37 cellular contexts compared by ENCODE assay signal in the genomic region with DNA sequence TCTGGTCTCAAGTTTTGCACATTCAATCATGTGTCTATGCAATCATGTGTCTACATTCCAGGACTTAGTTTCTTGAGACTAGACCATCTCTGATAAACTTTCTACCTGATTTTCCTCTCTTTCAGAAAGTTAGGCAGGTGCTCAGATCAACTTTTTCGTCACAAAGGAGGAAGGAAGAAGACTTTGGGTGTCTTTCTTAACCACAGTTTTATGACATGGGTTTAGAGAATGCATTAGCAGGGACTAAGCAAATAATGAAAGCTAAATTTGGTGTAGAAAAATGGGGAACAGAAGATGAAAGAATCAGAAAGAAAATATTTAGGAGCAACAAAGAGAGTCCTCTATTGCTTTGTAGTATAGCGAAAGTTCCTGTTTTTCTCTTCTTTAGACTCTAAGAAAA. TPM values are rescaled to one million over a fixed set of nuclear protein-coding genes. Genes with fewer than 3 reads are reported as not detected.
A peak's percentile ranks its signal among the peaks of the same experiment; 100 is the strongest.
DNase-seq lines count a peak whose midpoint lies in the region; ATAC-seq, FAIRE-seq and TF ChIP-seq lines count a peak whose summit lies in the region.
"Had no signal": no experiment of that assay in that cellular context is flagged by ENCODE, and none has a peak within 500 bp of the region (broad histone marks: within the 10 kb centered on the region; RNA-seq: fewer than 3 reads in every experiment).

No MANE protein-coding gene starts in this region.

- H3K9ac ChIP-seq in Karpas-422 (ENCODE audit: low read length) (peak overlapping the region; percentile 26; the same call in 1 of the 2 replicates), OCI-LY3 (ENCODE audit: low read length) (no peak overlapping the region)

- peaks cover 15% of the 10 kb centered on the region for H3K36me3 Mint-ChIP-seq in stimulated activated memory B cell treated with anti-CD40 and anti-IgM and Interleukin-4, amounts not matched to agents 10 μg/mL and 1 μg/mL and 100 μg/mL, for 72 hours
- H3K36me3 Mint-ChIP-seq: activated CD8-positive, alpha-beta memory T cell treated with anti-CD3 and anti-CD28 coated beads, Interleukin-2, amount 10 ng/mL, durations not matched to agents 7 days and 5 days; immature natural killer cell; stimulated activated effector memory CD8-positive, alpha-beta T cell treated with anti-CD3 and anti-CD28 coated beads, Interleukin-12 subunit alpha, Interleukin-12 subunit beta, amount 100 ng/mL, for 72 hours; WTC11 had no signal

- peak; percentile 67 for DNase-seq in Karpas-422
- DNase-seq in NCI-H2107 (lab: John Stamatoyannopoulos, UW) = no peak
- no peak for DNase-seq in HTR-8/SVneo (ENCODE audit: insufficient read length, low spot score)
- DNase-seq in Right ventricle myocardium superior = no peak
- DNase-seq: activated CD4-positive, alpha-beta T cell treated with anti-CD3 and anti-CD28 coated beads, Interleukin-2, amount 50 U/mL, for 1 hour; activated CD8-positive, alpha-beta memory T cell treated with anti-CD3 and anti-CD28 coated beads, Interleukin-2, amount 10 ng/mL, durations not matched to agents 7 days and 5 days; activated naive CD4-positive, alpha-beta T cell; activated T-cell treated with anti-CD3 and anti-CD28 coated beads, Interleukin-2, amount 50 U/mL, for 48 hours; Calu3; dermis blood vessel endothelial cell; DMS79 treated with DMSO at 0.1 percent for 48 hours; esophagus squamous epithelium; foreskin melanocyte; hippocampal formation; immature natural killer cell; left colon; mesendoderm; NCI-H1105; NCI-H1930; NCI-H526 treated with DMSO at 0.1 percent for 48 hours; OCI-M1; SHP77; stimulated activated CD4-positive, alpha-beta T cell treated with anti-CD3 and anti-CD28 coated beads, Interleukin-4, amount 100 ng/mL, for 24 hours; T-helper 9 cell had no signal

- H3K36me3 ChIP-seq in Karpas-422 (ENCODE audit: insufficient read depth, low read length) = no peaks in the 10 kb centered on the region
- no peaks in the 10 kb centered on the region for H3K36me3 ChIP-seq in OCI-LY3 (replicated peaks; ENCODE audit: low read depth, low read length)
- H3K36me3 ChIP-seq: esophagus squamous epithelium, neutrophil, suprapubic skin had no signal

- ATAC-seq in GM21390 (IDR thresholded peaks at IDR 0.05; ENCODE audit: unreplicated experiment) (peak; percentile 43), Right ventricle myocardium superior (ENCODE audit: poor library complexity) (no peak)
- ATAC-seq in stimulated activated memory B cell treated with anti-CD40 and anti-IgM and Interleukin-4, amounts not matched to agents 10 μg/mL and 1 μg/mL and 100 μg/mL, for 72 hours = peak; percentile 57
- ATAC-seq: activated CD8-positive, alpha-beta memory T cell treated with anti-CD3 and anti-CD28 coated beads, Interleukin-2, amount 10 ng/mL, durations not matched to agents 7 days and 5 days; left colon; sciatic nerve; stimulated activated effector memory CD8-positive, alpha-beta T cell treated with anti-CD3 and anti-CD28 coated beads, Interleukin-12 subunit alpha, Interleukin-12 subunit beta, amount 100 ng/mL, for 72 hours; WTC11 had no signal

- no peak for FAIRE-seq in HTR-8/SVneo (lab: Jason Lieb, UNC)

- H3K4me1 ChIP-seq in Karpas-422 (ENCODE audit: low read length) (peaks cover 28% of the 10 kb centered on the region), OCI-LY3 (ENCODE audit: low read length) (peaks cover 38% of the 10 kb centered on the region)
- H3K4me1 ChIP-seq: esophagus squamous epithelium, suprapubic skin had no signal

- intact Hi-C loops in Right ventricle myocardium superior (cut with DNase I) = no loop called here

- no peaks in the 10 kb centered on the region for H3K27me3 Mint-ChIP-seq in stimulated activated memory B cell treated with anti-CD40 and anti-IgM and Interleukin-4, amounts not matched to agents 10 μg/mL and 1 μg/mL and 100 μg/mL, for 72 hours

- H3K4me1 Mint-ChIP-seq in stimulated activated memory B cell treated with anti-CD40 and anti-IgM and Interleukin-4, amounts not matched to agents 10 μg/mL and 1 μg/mL and 100 μg/mL, for 72 hours = peaks cover 61% of the 10 kb centered on the region
- H3K4me1 Mint-ChIP-seq: central memory CD8-positive, alpha-beta T cell; immature natural killer cell; stimulated activated effector memory CD8-positive, alpha-beta T cell treated with anti-CD3 and anti-CD28 coated beads, Interleukin-12 subunit alpha, Interleukin-12 subunit beta, amount 100 ng/mL, for 72 hours had no signal

- H3K27me3 ChIP-seq in Karpas-422 (ENCODE audit: low read length) (no peaks in the 10 kb centered on the region), OCI-LY3 (ENCODE audit: low read depth, low read length) (peaks cover 27% of the 10 kb centered on the region)
- H3K27me3 ChIP-seq: neutrophil, suprapubic skin had no signal

- H3K9me3 ChIP-seq in Karpas-422 (ENCODE audit: low read length) (no peaks in the 10 kb centered on the region), OCI-LY3 (ENCODE audit: insufficient read depth, low read length) (no peaks in the 10 kb centered on the region)
- H3K9me3 ChIP-seq: esophagus squamous epithelium, neutrophil, suprapubic skin had no signal

- peaks cover 10% of the 10 kb centered on the region for H3K9me3 Mint-ChIP-seq in stimulated activated memory B cell treated with anti-CD40 and anti-IgM and Interleukin-4, amounts not matched to agents 10 μg/mL and 1 μg/mL and 100 μg/mL, for 72 hours
- H3K9me3 Mint-ChIP-seq: central memory CD8-positive, alpha-beta T cell; stimulated activated effector memory CD8-positive, alpha-beta T cell treated with anti-CD3 and anti-CD28 coated beads, Interleukin-12 subunit alpha, Interleukin-12 subunit beta, amount 100 ng/mL, for 72 hours had no signal

- TF ChIP-seq CTCF in OCI-LY3 (IDR thresholded peaks at IDR 0.05; ENCODE audit: low read depth, low read length) = no peak

- H3K27ac ChIP-seq in Karpas-422 (ENCODE audit: low read length) = peak overlapping the region; percentile 83
- peak overlapping the region; percentile 59 for H3K27ac ChIP-seq in OCI-LY3 (ENCODE audit: low read length)
- H3K27ac ChIP-seq: C4-2B, esophagus squamous epithelium, neutrophil, suprapubic skin had no signal

- H3K4me2 ChIP-seq in Karpas-422 (ENCODE audit: low read depth, low read length, poor library complexity, severe bottlenecking) (peak overlapping the region; percentile 74), OCI-LY3 (ENCODE audit: low read length) (peak overlapping the region; percentile 63)

- H4K20me1 ChIP-seq in Karpas-422 (ENCODE audit: insufficient read depth, low read depth, low read length) = no peaks in the 10 kb centered on the region
- no peaks in the 10 kb centered on the region for H4K20me1 ChIP-seq in OCI-LY3 (ENCODE audit: insufficient read depth, low read length)

- no peak overlapping the region for H3K4me3 Mint-ChIP-seq in stimulated activated memory B cell treated with anti-CD40 and anti-IgM and Interleukin-4, amounts not matched to agents 10 μg/mL and 1 μg/mL and 100 μg/mL, for 72 hours
- H3K4me3 Mint-ChIP-seq: activated CD8-positive, alpha-beta memory T cell treated with anti-CD3 and anti-CD28 coated beads, Interleukin-2, amount 10 ng/mL, durations not matched to agents 7 days and 5 days; central memory CD8-positive, alpha-beta T cell; immature natural killer cell; stimulated activated effector memory CD8-positive, alpha-beta T cell treated with anti-CD3 and anti-CD28 coated beads, Interleukin-12 subunit alpha, Interleukin-12 subunit beta, amount 100 ng/mL, for 72 hours; WTC11 had no signal

- H3K79me2 ChIP-seq in Karpas-422 (ENCODE audit: low read length) (no peaks in the 10 kb centered on the region), OCI-LY3 (ENCODE audit: low read length) (no peaks in the 10 kb centered on the region)

- peak overlapping the region; percentile 89 for H2AFZ ChIP-seq in Karpas-422 (ENCODE audit: low read length)
- H2AFZ ChIP-seq in OCI-LY3 (ENCODE audit: low read depth, low read length) = no peak overlapping the region; the same call in 1 of the 2 replicates

- H3K4me3 ChIP-seq in Karpas-422 (ENCODE audit: low read length) (peak overlapping the region; percentile 33), OCI-LY3 (ENCODE audit: low read length) (peak overlapping the region; percentile 33)
- H3K4me3 ChIP-seq: esophagus squamous epithelium, suprapubic skin had no signal

- H3K9me2 ChIP-seq in Karpas-422 (replicated peaks; ENCODE audit: insufficient read depth, low read length) = no peaks in the 10 kb centered on the region

- peak overlapping the region; percentile 72 for H3K27ac Mint-ChIP-seq in stimulated activated memory B cell treated with anti-CD40 and anti-IgM and Interleukin-4, amounts not matched to agents 10 μg/mL and 1 μg/mL and 100 μg/mL, for 72 hours
- H3K27ac Mint-ChIP-seq: activated CD8-positive, alpha-beta memory T cell treated with anti-CD3 and anti-CD28 coated beads, Interleukin-2, amount 10 ng/mL, durations not matched to agents 7 days and 5 days; progenitor cell of endocrine pancreas; stimulated activated effector memory CD8-positive, alpha-beta T cell treated with anti-CD3 and anti-CD28 coated beads, Interleukin-12 subunit alpha, Interleukin-12 subunit beta, amount 100 ng/mL, for 72 hours; WTC11 had no signal

RNA-seq across cellular contexts. Expression of a gene that starts 7.7 kb away (rescaled TPM):
- total RNA-seq in Karpas-422 (2014; rRNA removed; shearing (Covaris generic); ENCODE audit: low replicate concordance) = not detected in 2 replicates
- total RNA-seq in Right ventricle myocardium superior = not detected
- total RNA-seq: activated CD8-positive, alpha-beta memory T cell treated with anti-CD3 and anti-CD28 coated beads, Interleukin-2, amount 10 ng/mL, durations not matched to agents 7 days and 5 days; Calu3; dermis blood vessel endothelial cell; esophagus squamous epithelium; left colon; LHCN-M2; progenitor cell of endocrine pancreas; sciatic nerve; suprapubic skin; ureter; WTC11 had no signal

RNA-seq across cellular contexts. Expression of a gene that starts 28.6 kb away (rescaled TPM):
- 10.7 and 19.9 TPM in 2 replicates for total RNA-seq in Karpas-422 (2014; rRNA removed; shearing (Covaris generic); ENCODE audit: low replicate concordance)
- 1.0 TPM for total RNA-seq in Right ventricle myocardium superior
